ENCODE assay signal across 8 cellular contexts in the genomic region with DNA sequence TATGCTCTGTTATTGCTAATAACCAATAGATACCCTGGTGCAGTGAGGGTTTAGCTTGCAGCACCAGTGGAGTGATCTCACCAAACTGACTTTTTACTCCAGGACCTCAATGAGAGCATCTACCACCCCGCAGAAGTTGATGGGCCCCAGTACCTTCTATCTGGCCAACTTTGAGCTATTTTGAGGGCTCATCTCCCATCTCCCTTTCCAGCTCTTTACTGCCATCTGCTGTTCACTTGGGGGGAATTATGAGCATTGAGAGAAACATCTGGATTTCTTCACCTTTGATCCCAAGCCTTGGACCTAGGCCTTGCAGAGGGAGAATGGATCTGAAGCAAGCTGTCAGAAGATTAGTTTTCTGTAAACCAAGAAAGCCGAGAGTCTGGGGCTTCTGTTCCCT.
A peak's percentile ranks its signal among the peaks of the same experiment; 100 is the strongest.
DNase-seq lines count a peak whose midpoint lies in the region; ATAC-seq, FAIRE-seq and TF ChIP-seq lines count a peak whose summit lies in the region.

No MANE protein-coding gene starts in this region.

- POLR2A ChIA-PET in activated CD8-positive, alpha-beta T cell treated with anti-CD3 and anti-CD28 coated beads for 36 hours (lab: Charles Lee) = interaction anchor here (1.3 kb wide), 1 partner anchor 172 kb away, joined by 3 read pairs; a partner anchor contains a TSS

- no peak overlapping the region for H3K27ac Mint-ChIP-seq in activated CD8-positive, alpha-beta T cell treated with anti-CD3 and anti-CD28 coated beads for 36 hours

- no peak for TF ChIP-seq CTCF in activated CD8-positive, alpha-beta T cell treated with anti-CD3 and anti-CD28 coated beads for 36 hours (IDR thresholded peaks at IDR 0.05)
- TF ChIP-seq CTCF in pancreas (IDR thresholded peaks at IDR 0.05) = peak; percentile 27 to 69 (median 52)

- no peaks in the 10 kb centered on the region for H3K9me3 ChIP-seq in pancreas

- H3K4me3 ChIP-seq in pancreas = no peak overlapping the region

- no peaks in the 10 kb centered on the region for H3K9me3 Mint-ChIP-seq in activated CD8-positive, alpha-beta T cell treated with anti-CD3 and anti-CD28 coated beads for 36 hours

- intact Hi-C loops in activated CD8-positive, alpha-beta T cell treated with anti-CD3 and anti-CD28 coated beads for 36 hours (cut with micrococcal nuclease) = no loop called here
- intact Hi-C loops in pancreas (cut with DNase I) = loop anchor here in 2 of 3 donors (10.0 kb wide), 1 partner anchor 222 kb away; no protein-coding TSS in a partner anchor

- peaks cover 3% of the 10 kb centered on the region for H3K4me1 Mint-ChIP-seq in activated CD8-positive, alpha-beta T cell treated with anti-CD3 and anti-CD28 coated beads for 36 hours (ENCODE audit: low read depth)

- no peaks in the 10 kb centered on the region for H3K27me3 Mint-ChIP-seq in activated CD8-positive, alpha-beta T cell treated with anti-CD3 and anti-CD28 coated beads for 36 hours

- ATAC-seq in GM21723 (IDR thresholded peaks at IDR 0.05; ENCODE audit: unreplicated experiment) (peak; percentile 78), pancreas (peak; percentile 73 to 91 (median 85)), GM18870 (IDR thresholded peaks at IDR 0.05; ENCODE audit: unreplicated experiment) (no peak)
- ATAC-seq in activated CD8-positive, alpha-beta T cell treated with anti-CD3 and anti-CD28 coated beads for 36 hours = peak; percentile 76

- DNase-seq in NK-92 treated with Interleukin-12 subunit alpha and Interleukin-12 subunit beta, amount 100 ng/mL, for 24 hours (lab: John Stamatoyannopoulos, UW) = peak; percentile 2
- DNase-seq in NK-92 (lab: John Stamatoyannopoulos, UW; ENCODE audit: unreplicated experiment) = no peak
- DNase-seq in NCI-H1417 (lab: John Stamatoyannopoulos, UW) = peak; percentile 18 to 74 (median 45)
- DNase-seq in activated CD8-positive, alpha-beta T cell treated with anti-CD3 and anti-CD28 coated beads for 36 hours = peak; percentile 23
- DNase-seq in fibroblast of the conjunctiva (ENCODE audit: low read depth) = peak; percentile 47
- DNase-seq in pancreas = peak in 2 of 6 donors; percentile 9 to 37

- H3K36me3 Mint-ChIP-seq in activated CD8-positive, alpha-beta T cell treated with anti-CD3 and anti-CD28 coated beads for 36 hours (ENCODE audit: low read depth) = no peaks in the 10 kb centered on the region

- peak; percentile 49 for FAIRE-seq in pancreas (lab: Jason Lieb, UNC)

- CTCF ChIA-PET in activated CD8-positive, alpha-beta T cell treated with anti-CD3 and anti-CD28 coated beads for 36 hours (lab: Charles Lee) = interaction anchor here (0.8 to 4.1 kb wide), 35 partner anchors 10 to 290 kb away, joined by 3 to 60 read pairs (median 4); no protein-coding TSS in a partner anchor

- no peak overlapping the region for H3K27ac ChIP-seq in pancreas

- no peaks in the 10 kb centered on the region for H3K36me3 ChIP-seq in pancreas

- H3K4me1 ChIP-seq in pancreas = no peaks in the 10 kb centered on the region

- no peak overlapping the region for H3K4me3 Mint-ChIP-seq in activated CD8-positive, alpha-beta T cell treated with anti-CD3 and anti-CD28 coated beads for 36 hours

- WGBS in pancreas, 2 donors = 6 to 18% methylated on average over 2 of the region's 2 CpGs

- H3K27me3 ChIP-seq in pancreas = no peaks in the 10 kb centered on the region
